In genomic region chr13:112776971-112777370, GRCh38 we compare ENCODE assay signal across 13 cellular contexts.
"Had no signal": no experiment of that assay in that cellular context is flagged by ENCODE, and none has a peak within 500 bp of the region (broad histone marks: within the 10 kb centered on the region; RNA-seq: fewer than 3 reads in every experiment).

No MANE protein-coding gene starts in this region.

- H2AFZ ChIP-seq: hepatocyte had no signal

- H3K27me3 ChIP-seq: hepatocyte, neutrophil, stomach, thyroid gland, uterus had no signal

- H3K9me3 ChIP-seq: neutrophil, stomach, thyroid gland, uterus had no signal

- H3K4me2 ChIP-seq: hepatocyte had no signal

- H3K4me3 ChIP-seq: hepatocyte, stomach, thyroid gland, uterus had no signal

- H3K27ac ChIP-seq: hepatocyte, neutrophil, stomach, thyroid gland, uterus had no signal

- ATAC-seq: left colon; naive thymus-derived CD8-positive, alpha-beta T cell had no signal

- H3K36me3 ChIP-seq: stomach, thyroid gland, uterus had no signal

- DNase-seq: foreskin melanocyte; left colon; mesendoderm; naive thymus-derived CD8-positive, alpha-beta T cell; small intestine; stimulated activated CD4-positive, alpha-beta T cell treated with anti-CD3 and anti-CD28 coated beads, Interleukin-12 subunit alpha, Interleukin-12 subunit beta, amount 100 ng/mL, for 4 hours; stimulated activated naive CD4-positive, alpha-beta T cell; substantia nigra; thyroid gland had no signal
